Comparison of ENCODE assay signal across 20 cellular contexts in genomic region chr7:152344253-152344652, GRCh38.
DNase-seq lines count a peak whose midpoint lies in the region; ATAC-seq and TF ChIP-seq lines count a peak whose summit lies in the region.
"Had no signal": no experiment of that assay in that cellular context is flagged by ENCODE, and none has a peak within 500 bp of the region (broad histone marks: within the 10 kb centered on the region; RNA-seq: fewer than 3 reads in every experiment).

No MANE protein-coding gene starts in this region.

- H3K9me3 ChIP-seq in RWPE2 (ENCODE audit: severe bottlenecking) = no peaks in the 10 kb centered on the region
- H3K9me3 ChIP-seq: Peyer's patch had no signal

- H3K4me1 Mint-ChIP-seq in activated T-cell treated with anti-CD3 and anti-CD28 coated beads, Interleukin-2, amount 50 U/mL, for 4 hours (ENCODE audit: low read depth) = peaks cover 33% of the 10 kb centered on the region
- H3K4me1 Mint-ChIP-seq in stimulated activated effector memory CD8-positive, alpha-beta T cell treated with anti-CD3 and anti-CD28 coated beads, Interleukin-12 subunit alpha, Interleukin-12 subunit beta, amount 100 ng/mL, for 72 hours = peaks cover 31% of the 10 kb centered on the region

- H3K4me3 Mint-ChIP-seq in activated T-cell treated with anti-CD3 and anti-CD28 coated beads, Interleukin-2, amount 50 U/mL, for 4 hours = no peak overlapping the region
- H3K4me3 Mint-ChIP-seq in stimulated activated effector memory CD8-positive, alpha-beta T cell treated with anti-CD3 and anti-CD28 coated beads, Interleukin-12 subunit alpha, Interleukin-12 subunit beta, amount 100 ng/mL, for 72 hours = peak overlapping the region; percentile 22
- H3K4me3 Mint-ChIP-seq: activated CD8-positive, alpha-beta memory T cell treated with anti-CD3 and anti-CD28 coated beads, Interleukin-2, amount 10 ng/mL, durations not matched to agents 7 days and 5 days; activated naive CD8-positive, alpha-beta T cell treated with anti-CD3 and anti-CD28 coated beads, Interleukin-2, amount 10 ng/mL, durations not matched to agents 7 days and 5 days had no signal

- H3K36me3 ChIP-seq in RWPE2 (ENCODE audit: low read depth) = peaks cover 9% of the 10 kb centered on the region
- H3K36me3 ChIP-seq: cardiac muscle cell had no signal

- H3K27me3 ChIP-seq in RWPE2 (ENCODE audit: insufficient read depth, poor library complexity, severe bottlenecking) = no peaks in the 10 kb centered on the region
- H3K27me3 ChIP-seq: cardiac muscle cell, Peyer's patch had no signal

- H3K4me1 ChIP-seq in RWPE2 (ENCODE audit: insufficient read depth, poor library complexity, severe bottlenecking) = no peaks in the 10 kb centered on the region
- H3K4me1 ChIP-seq: Peyer's patch had no signal

- no peak for TF ChIP-seq CTCF in RWPE2 (IDR thresholded peaks at IDR 0.05; ENCODE audit: poor library complexity, severe bottlenecking)

- no peak overlapping the region for H3K27ac ChIP-seq in RWPE2 (ENCODE audit: poor library complexity, severe bottlenecking)
- H3K27ac ChIP-seq: cardiac muscle cell, Peyer's patch, WERI-Rb-1 had no signal

- H3K27ac Mint-ChIP-seq in stimulated activated effector memory CD8-positive, alpha-beta T cell treated with anti-CD3 and anti-CD28 coated beads, Interleukin-12 subunit alpha, Interleukin-12 subunit beta, amount 100 ng/mL, for 72 hours = peak overlapping the region; percentile 83
- H3K27ac Mint-ChIP-seq: activated CD8-positive, alpha-beta memory T cell treated with anti-CD3 and anti-CD28 coated beads, Interleukin-2, amount 10 ng/mL, durations not matched to agents 7 days and 5 days; activated naive CD8-positive, alpha-beta T cell treated with anti-CD3 and anti-CD28 coated beads, Interleukin-2, amount 10 ng/mL, durations not matched to agents 7 days and 5 days had no signal

- H3K27me3 Mint-ChIP-seq in activated T-cell treated with anti-CD3 and anti-CD28 coated beads, Interleukin-2, amount 50 U/mL, for 4 hours (ENCODE audit: low read depth) = no peaks in the 10 kb centered on the region
- H3K27me3 Mint-ChIP-seq: activated CD8-positive, alpha-beta memory T cell treated with anti-CD3 and anti-CD28 coated beads, Interleukin-2, amount 10 ng/mL, durations not matched to agents 7 days and 5 days; activated naive CD8-positive, alpha-beta T cell treated with anti-CD3 and anti-CD28 coated beads, Interleukin-2, amount 10 ng/mL, durations not matched to agents 7 days and 5 days had no signal

- no peak for DNase-seq in activated T-cell treated with anti-CD3 and anti-CD28 coated beads, Interleukin-2, amount 50 U/mL, for 4 hours
- DNase-seq in activated T-cell treated with anti-CD3 and anti-CD28 coated beads, Interleukin-2, amount 50 U/mL, for 1 hour = no peak
- DNase-seq in RWPE2 (ENCODE audit: low spot score) (no peak), DMS 273 (lab: John Stamatoyannopoulos, UW; ENCODE audit: unreplicated experiment) (no peak), HK-2 (ENCODE audit: unreplicated experiment) (no peak)
- no peak for DNase-seq in stimulated activated effector memory CD8-positive, alpha-beta T cell treated with anti-CD3 and anti-CD28 coated beads, Interleukin-12 subunit alpha, Interleukin-12 subunit beta, amount 100 ng/mL, for 72 hours (ENCODE audit: low spot score in 2 of 2)
- DNase-seq: activated CD8-positive, alpha-beta memory T cell treated with anti-CD3 and anti-CD28 coated beads, Interleukin-2, amount 10 ng/mL, durations not matched to agents 7 days and 5 days; activated naive CD8-positive, alpha-beta T cell treated with anti-CD3 and anti-CD28 coated beads, Interleukin-2, amount 10 ng/mL, durations not matched to agents 7 days and 5 days; DMS79; effector memory CD4-positive, alpha-beta T cell; NCI-H526 treated with DMSO at 0.1 percent for 48 hours; Peyer's patch; posterior cingulate gyrus; stimulated activated naive CD4-positive, alpha-beta T cell treated with Interleukin-2 at 50 U/mL for 16 hours; WERI-Rb-1 had no signal

- no peak overlapping the region for H3K4me3 ChIP-seq in RWPE2 (ENCODE audit: severe bottlenecking)
- H3K4me3 ChIP-seq: cardiac muscle cell, Peyer's patch, smooth muscle cell had no signal

- peaks cover 21% of the 10 kb centered on the region for H3K36me3 Mint-ChIP-seq in activated T-cell treated with anti-CD3 and anti-CD28 coated beads, Interleukin-2, amount 50 U/mL, for 4 hours (ENCODE audit: insufficient read depth)
- H3K36me3 Mint-ChIP-seq in stimulated activated effector memory CD8-positive, alpha-beta T cell treated with anti-CD3 and anti-CD28 coated beads, Interleukin-12 subunit alpha, Interleukin-12 subunit beta, amount 100 ng/mL, for 72 hours = peaks cover 18% of the 10 kb centered on the region

- ATAC-seq in activated T-cell treated with anti-CD3 and anti-CD28 coated beads, Interleukin-2, amount 50 U/mL, for 4 hours = peak; percentile 51 to 75
- ATAC-seq in HG02610 (IDR thresholded peaks at IDR 0.05; ENCODE audit: unreplicated experiment) (peak; percentile 69), RWPE2 (ENCODE audit: low read depth) (0 out of 3 replicates have a peak, but pooled peaks have one; percentile 38), HG03095 (IDR thresholded peaks at IDR 0.05; ENCODE audit: unreplicated experiment) (no peak)
- ATAC-seq in stimulated activated effector memory CD8-positive, alpha-beta T cell treated with anti-CD3 and anti-CD28 coated beads, Interleukin-12 subunit alpha, Interleukin-12 subunit beta, amount 100 ng/mL, for 72 hours = peak; percentile 97
- ATAC-seq: activated CD8-positive, alpha-beta memory T cell treated with anti-CD3 and anti-CD28 coated beads, Interleukin-2, amount 10 ng/mL, durations not matched to agents 7 days and 5 days; left lobe of liver had no signal

- peaks cover 3% of the 10 kb centered on the region for H3K9me3 Mint-ChIP-seq in activated T-cell treated with anti-CD3 and anti-CD28 coated beads, Interleukin-2, amount 50 U/mL, for 4 hours
- no peaks in the 10 kb centered on the region for H3K9me3 Mint-ChIP-seq in stimulated activated effector memory CD8-positive, alpha-beta T cell treated with anti-CD3 and anti-CD28 coated beads, Interleukin-12 subunit alpha, Interleukin-12 subunit beta, amount 100 ng/mL, for 72 hours
